ENCODE assay signal across 8 cellular contexts in genomic region chr3:32018723-32019564, GRCh38. TPM values are rescaled to one million over a fixed set of nuclear protein-coding genes. Genes with fewer than 3 reads are reported as not detected.
DNase-seq lines count a peak whose midpoint lies in the region; ATAC-seq, FAIRE-seq and TF ChIP-seq lines count a peak whose summit lies in the region.

No MANE protein-coding gene starts in this region.

- no peak overlapping the region for H2AK5ac ChIP-seq in neuronal stem cell (ENCODE audit: low read depth, low read length)

- no peaks in the 10 kb centered on the region for H3K27me3 ChIP-seq in fibroblast of lung (ENCODE audit: control insufficient read depth, insufficient read depth, low read length)
- H3K27me3 ChIP-seq in neuronal stem cell (ENCODE audit: control insufficient read depth in 3 of 3, insufficient read depth in 3 of 3, low read depth in 1 of 3, low read length in 3 of 3), result no peaks in the 10 kb centered on the region

- no peak for ATAC-seq in GM19324 (IDR thresholded peaks at IDR 0.05; ENCODE audit: low FRiP score, unreplicated experiment)

- H2BK5ac ChIP-seq in neuronal stem cell (ENCODE audit: low read length), result no peak overlapping the region

- no peak for FAIRE-seq in HTR-8/SVneo (lab: Jason Lieb, UNC)

- H3K79me1 ChIP-seq in neuronal stem cell (ENCODE audit: low read depth, low read length), result no peaks in the 10 kb centered on the region

- no peak overlapping the region for H3K27ac ChIP-seq in fibroblast of lung (ENCODE audit: insufficient read depth, low read length)
- H3K27ac ChIP-seq in neuronal stem cell (replicated peaks; ENCODE audit: low read length), result no peak overlapping the region

- WGBS in neuronal stem cell (ENCODE audit: extremely low coverage in 2 of 2, insufficient read length in 2 of 2, insufficient replicate concordance in 1 of 2), 2 donors, result no CpG with 5 or more reads among the region's 5 CpGs

- H3K79me2 ChIP-seq in fibroblast of lung (ENCODE audit: control insufficient read depth, insufficient read depth, low read length), result no peaks in the 10 kb centered on the region

- H4K20me1 ChIP-seq in fibroblast of lung (ENCODE audit: control insufficient read depth, extremely low read depth, insufficient read depth, low read length), result no peaks in the 10 kb centered on the region

- H3K4me1 ChIP-seq in fibroblast of lung (ENCODE audit: control insufficient read depth, extremely low read depth, insufficient read depth, low read length) (no peaks in the 10 kb centered on the region), neuronal stem cell (ENCODE audit: control insufficient read depth in 2 of 2, insufficient read depth in 1 of 2, low read depth in 1 of 2, low read length in 2 of 2) (no peaks in the 10 kb centered on the region)

- H3K4me2 ChIP-seq in fibroblast of lung (ENCODE audit: extremely low read depth, insufficient read depth, low read length) (no peak overlapping the region), neuronal stem cell (ENCODE audit: insufficient read depth, low read length, poor library complexity, severe bottlenecking) (no peak overlapping the region)

- no peak overlapping the region for H3K9ac ChIP-seq in fibroblast of lung (ENCODE audit: insufficient read depth, low read length)
- H3K9ac ChIP-seq in neuronal stem cell (ENCODE audit: low read depth, low read length, poor library complexity), result no peak overlapping the region

- H4K91ac ChIP-seq in neuronal stem cell (ENCODE audit: low read depth, low read length, poor library complexity), result no peak overlapping the region

- H3K23ac ChIP-seq in neuronal stem cell (ENCODE audit: low read depth, low read length, poor library complexity), result no peak overlapping the region

- no peaks in the 10 kb centered on the region for H3K9me3 ChIP-seq in fibroblast of lung (ENCODE audit: control insufficient read depth, insufficient read depth, low read depth, low read length)
- H3K9me3 ChIP-seq in neuronal stem cell (replicated peaks in 1 of 2; ENCODE audit: control insufficient read depth in 2 of 2, insufficient read depth in 1 of 2, low read depth in 1 of 2, low read length in 2 of 2), result no peaks in the 10 kb centered on the region

- no peak overlapping the region for H2BK15ac ChIP-seq in neuronal stem cell (ENCODE audit: low read length)

- H2BK12ac ChIP-seq in neuronal stem cell (ENCODE audit: low read length), result no peak overlapping the region

- no peak overlapping the region for H4K8ac ChIP-seq in neuronal stem cell (ENCODE audit: low read depth, low read length)

- H2AFZ ChIP-seq in fibroblast of lung (ENCODE audit: low read length) (no peak overlapping the region), neuronal stem cell (ENCODE audit: low read length) (no peak overlapping the region)

- no peak overlapping the region for H3K4ac ChIP-seq in neuronal stem cell (ENCODE audit: low read length)

- TF ChIP-seq CTCF in fibroblast of lung (conservative IDR thresholded peaks at IDR 0.05 in 1 of 2, IDR thresholded peaks at IDR 0.05 in 1 of 2; ENCODE audit: low read depth in 1 of 2, low read length in 2 of 2), result peak; percentile 62 to 65

- H3K14ac ChIP-seq in neuronal stem cell (ENCODE audit: low read length), result no peak overlapping the region

- H3K4me3 ChIP-seq in fibroblast of lung (replicated peaks in 1 of 4; ENCODE audit: control extremely low read depth in 1 of 4, insufficient read depth in 1 of 4, low read depth in 3 of 4, low read length in 4 of 4), result no peak overlapping the region
- no peak overlapping the region for H3K4me3 ChIP-seq in neuronal stem cell (ENCODE audit: low read length in 2 of 2)

- DNase-seq in NCI-H2107 treated with DMSO at 0.1 percent for 48 hours (lab: John Stamatoyannopoulos, UW; ENCODE audit: unreplicated experiment), result peak; percentile 40
- no peak for DNase-seq in NCI-H2107 (lab: John Stamatoyannopoulos, UW)
- peak; percentile 54 for DNase-seq in HTR-8/SVneo (ENCODE audit: insufficient read length, low spot score)
- DNase-seq in SK-N-DZ (ENCODE audit: low spot score), result peak; percentile 57
- DNase-seq in fibroblast of lung (ENCODE audit: low read depth in 2 of 2), result peak; percentile 56 to 82
- DNase-seq in neuronal stem cell (ENCODE audit: low spot score), result peak; percentile 24
- DNase-seq in ecto neural progenitor cell (ENCODE audit: low spot score), result no peak

- no peaks in the 10 kb centered on the region for H3K36me3 ChIP-seq in fibroblast of lung (ENCODE audit: control insufficient read depth, insufficient read depth, low read length)
- H3K36me3 ChIP-seq in neuronal stem cell (replicated peaks in 1 of 2; ENCODE audit: control insufficient read depth in 2 of 2, insufficient read depth in 2 of 2, low read length in 2 of 2), result no peaks in the 10 kb centered on the region

- no peak overlapping the region for H2BK120ac ChIP-seq in neuronal stem cell (ENCODE audit: low read depth, low read length)

- H3K18ac ChIP-seq in neuronal stem cell (ENCODE audit: low read length), result no peak overlapping the region

RNA-seq across cellular contexts. Expression of gene ZNF860, which starts 37.4 kb away (rescaled TPM):
- polyA plus RNA-seq in SK-N-DZ (2014; cell fraction: cytosol; rRNA removed), result not detected in 2 replicates
- polyA plus RNA-seq in SK-N-DZ (2014; cell fraction: nucleus; rRNA removed), result not detected in 2 replicates
- under 0.01 and 0.50 TPM in 2 replicates for total RNA-seq in fibroblast of lung
- 0.52 and 0.70 TPM in 2 replicates for polyA plus RNA-seq in fibroblast of lung
- 0.20 and 0.48 TPM in 2 replicates for polyA plus RNA-seq in fibroblast of lung (2012)
- 0.11 TPM in 1 of 2 replicates, not detected in the other for polyA minus RNA-seq in fibroblast of lung (ENCODE audit: low replicate concordance)
- polyA plus RNA-seq in neuronal stem cell (2013, experiment 1 of 2), result 0.06 TPM
- 0.06 TPM for polyA plus RNA-seq in neuronal stem cell (2013, experiment 2 of 2)

RNA-seq across cellular contexts. Expression of gene OSBPL10, which starts 37.9 kb away (rescaled TPM):
- 12.7 and 17.6 TPM in 2 replicates for polyA plus RNA-seq in SK-N-DZ (2014; cell fraction: cytosol; rRNA removed)
- 10.8 and 14.3 TPM in 2 replicates for polyA plus RNA-seq in SK-N-DZ (2014; cell fraction: nucleus; rRNA removed)
- 3.6 and 7.1 TPM in 2 replicates for total RNA-seq in fibroblast of lung
- 7.5 and 9.9 TPM in 2 replicates for polyA plus RNA-seq in fibroblast of lung
- 7.4 and 9.9 TPM in 2 replicates for polyA plus RNA-seq in fibroblast of lung (2012)
- 13.7 and 15.9 TPM in 2 replicates for polyA minus RNA-seq in fibroblast of lung (ENCODE audit: low replicate concordance)
- polyA plus RNA-seq in neuronal stem cell (2013, experiment 1 of 2), result 1.9 TPM
- 2.0 TPM for polyA plus RNA-seq in neuronal stem cell (2013, experiment 2 of 2)

Comparison
In these comparisons a context has a peak if more than half of its experiments do, and no peak if none do; other contexts are left out.
1. DNase-seq: peak in NCI-H2107 treated with DMSO at 0.1 percent for 48 hours (single experiment), HTR-8/SVneo (single experiment), SK-N-DZ (single experiment), fibroblast of lung (2 of 2) and neuronal stem cell (single experiment); none in NCI-H2107 (single experiment) and ecto neural progenitor cell (single experiment).